ENCODE assay signal across 8 cellular contexts in the genomic region with DNA sequence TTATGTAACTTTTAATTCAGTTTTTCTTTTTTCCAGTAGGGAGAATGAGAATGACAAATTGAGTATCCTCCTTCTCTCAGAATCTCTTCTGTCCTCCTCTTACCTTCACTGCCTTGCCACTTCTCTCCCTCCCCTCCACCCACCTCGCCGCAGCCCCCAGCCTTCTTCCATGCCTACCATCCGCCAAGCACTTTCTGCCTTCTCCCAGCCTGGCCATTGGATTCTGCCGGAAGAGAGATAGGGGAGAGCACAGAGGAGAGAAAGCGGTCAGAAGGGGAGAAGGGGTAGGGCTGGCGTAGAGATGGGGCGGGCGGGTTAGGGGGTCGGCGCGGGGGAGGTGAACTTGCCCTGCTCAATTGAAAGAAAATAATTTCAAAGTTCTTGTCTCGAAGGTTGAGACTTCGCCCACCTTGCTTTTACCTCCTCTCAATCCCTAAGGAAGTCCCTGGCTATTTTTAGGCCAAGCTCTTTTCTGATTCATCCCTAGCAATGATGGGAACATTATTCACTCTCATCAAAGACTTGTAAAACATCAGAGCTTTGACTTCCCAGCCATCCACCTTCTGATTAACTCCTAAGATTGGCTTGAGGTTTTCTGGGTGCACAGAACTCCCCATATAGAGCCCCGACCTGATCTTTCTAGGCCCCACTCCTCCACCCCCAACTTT. TPM values are rescaled to one million over a fixed set of nuclear protein-coding genes. Genes with fewer than 3 reads are reported as not detected.
DNase-seq lines count a peak whose midpoint lies in the region; ATAC-seq, FAIRE-seq and TF ChIP-seq lines count a peak whose summit lies in the region.

No MANE protein-coding gene starts in this region.

- peak overlapping the region; percentile 45 for H3K4me3 ChIP-seq in K562
- H3K4me3 ChIP-seq in lower leg skin (ENCODE audit: low read depth, poor library complexity, severe bottlenecking): peak overlapping the region; percentile 28
- peak overlapping the region; percentile 23 to 60 (median 50) for H3K4me3 ChIP-seq in upper lobe of left lung

- 18% methylated on average over 1 of the region's 14 CpGs for WGBS in K562 (ENCODE audit: insufficient coverage, low coverage, missing lambda C conversion rate)
- 29 to 30% methylated on average over 14 of the region's 14 CpGs for WGBS in lower leg skin, 2 donors
- WGBS in upper lobe of left lung, 2 donors: 36 to 48% methylated on average over 14 of the region's 14 CpGs

- in situ Hi-C loops in K562 (cut with MboI): no loop called here

- no peaks in the 10 kb centered on the region for H3K9me3 ChIP-seq in K562 (replicated peaks; ENCODE audit: control insufficient read depth, insufficient read depth, low read depth, low read length)
- H3K9me3 ChIP-seq in upper lobe of left lung: no peaks in the 10 kb centered on the region

- H3K27me3 ChIP-seq in K562 (ENCODE audit: control insufficient read depth in 2 of 2, insufficient read depth in 2 of 2, low read length in 2 of 2) (no peaks in the 10 kb centered on the region), upper lobe of left lung (no peaks in the 10 kb centered on the region)

- TF ChIP-seq CTCF in 22Rv1 (IDR thresholded peaks at IDR 0.05) (no peak), K562 (IDR thresholded peaks at IDR 0.05 in 2 of 3, conservative IDR thresholded peaks at IDR 0.05 in 1 of 3; ENCODE audit: insufficient read depth in 2 of 3, low read depth in 1 of 3, low read length in 3 of 3) (no peak), lower leg skin (IDR thresholded peaks at IDR 0.05) (no peak), upper lobe of left lung (IDR thresholded peaks at IDR 0.05) (no peak)

- no peaks in the 10 kb centered on the region for H3K9me1 ChIP-seq in K562 (ENCODE audit: control insufficient read depth, insufficient read depth, low read length)

- H4K20me1 ChIP-seq in K562 (replicated peaks; ENCODE audit: control insufficient read depth, insufficient read depth, low read length): no peaks in the 10 kb centered on the region

- peak overlapping the region; percentile 73 for H3K4me2 ChIP-seq in K562 (ENCODE audit: insufficient read depth, low read length)

- DNase-seq in HT-29 (ENCODE audit: low spot score) (peak; percentile 32), K562 (ENCODE audit: extremely low read depth in 1 of 4, low spot score in 3 of 4) (peak in 2 of 4 experiments; percentile 8), lower leg skin (ENCODE audit: low spot score in 2 of 2) (no peak), upper lobe of left lung (no peak), activated gamma-delta T cell (lab: John Stamatoyannopoulos, UW) (no peak), NOMO-1 treated with DMSO at 0.1 percent for 48 hours (lab: John Stamatoyannopoulos, UW; ENCODE audit: unreplicated experiment) (no peak), DMS153 treated with DMSO at 0.1 percent for 48 hours (lab: John Stamatoyannopoulos, UW; ENCODE audit: unreplicated experiment) (no peak)

- no peaks in the 10 kb centered on the region for H3K79me2 ChIP-seq in K562 (ENCODE audit: control insufficient read depth, insufficient read depth, low read length)

- H2AFZ ChIP-seq in K562 (ENCODE audit: low read depth, low read length): peak overlapping the region; percentile 96

- TF ChIP-seq POLR2A in K562 (conservative IDR thresholded peaks at IDR 0.05) (no peak), lower leg skin (IDR thresholded peaks at IDR 0.05) (no peak), upper lobe of left lung (IDR thresholded peaks at IDR 0.05) (no peak)

- TF ChIP-seq EP300 in K562 (IDR thresholded peaks at IDR 0.05; ENCODE audit: low read length) (no peak), upper lobe of left lung (IDR thresholded peaks at IDR 0.05) (no peak)

- FAIRE-seq in K562 (lab: Jason Lieb, UNC): no peak

- ATAC-seq in K562 (peak; percentile 19; the same call in 2 of the 3 replicates), upper lobe of left lung (ENCODE audit: low FRiP score in 2 of 2) (peak in 1 of 2 donors; percentile 20)

- H3K9ac ChIP-seq in K562 (ENCODE audit: insufficient read depth in 1 of 2, low read depth in 2 of 2, low read length in 2 of 2): peak overlapping the region; percentile 69 to 93

- intact Hi-C loops in K562 (cut with micrococcal nuclease): no loop called here
- intact Hi-C loops in lower leg skin (cut with DNase I; ENCODE audit: low total_unique reads): no loop called here

- no peaks in the 10 kb centered on the region for H3K36me3 ChIP-seq in K562 (ENCODE audit: control insufficient read depth, insufficient read depth, low read length)
- H3K36me3 ChIP-seq in upper lobe of left lung: no peaks in the 10 kb centered on the region

- H3K27ac ChIP-seq in 22Rv1: peak overlapping the region; percentile 56
- peak overlapping the region; percentile 65; the same call in 2 of the 3 replicates for H3K27ac ChIP-seq in K562 (ENCODE audit: extremely low read depth, low read depth, low read length)
- H3K27ac ChIP-seq in upper lobe of left lung: peak overlapping the region; percentile 68 to 83 (median 76)

- CTCF ChIA-PET in K562 (lab: Yijun Ruan, JAX; ENCODE audit: low intra/inter-chr PET ratio): no interaction called here

- H3K4me1 ChIP-seq in K562 (replicated peaks in 1 of 2; ENCODE audit: control insufficient read depth in 2 of 2, insufficient read depth in 2 of 2, low read length in 2 of 2) (peaks cover 5 to 13% of the 10 kb centered on the region in 2 experiments; a peak in 4 of 5 replicates), upper lobe of left lung (peaks cover 8 to 30% (median 17%) of the 10 kb centered on the region in 4 donors)

- BruUV-seq in K562 (replicated peaks; lab: Mats Ljungman, UMichigan): no TSS peak

- POLR2A ChIA-PET in K562 (lab: Yijun Ruan, JAX): interaction anchor here (0.7 kb wide), 1 partner anchor 168 kb away, joined by 3 read pairs; no protein-coding TSS in a partner anchor

- no peak for TF ChIP-seq RAD21 in K562 (CRISPR knock-in tag; conservative IDR thresholded peaks at IDR 0.05 in 1 of 2, IDR thresholded peaks at IDR 0.05 in 1 of 2)

RNA-seq across cellular contexts. Expression of gene C3orf52, which starts 0.8 kb away (rescaled TPM):
- 14.5 and 17.5 TPM in 2 replicates for total RNA-seq in HT-29 (2014; rRNA removed; shearing (Covaris generic))
- 4.7 and 8.2 TPM in 2 replicates for total RNA-seq in K562 (2011; cell fraction: chromatin; rRNA removed; ENCODE audit: low replicate concordance)
- total RNA-seq in K562 (2011; cell fraction: nucleolus; rRNA removed): 2.6 and 3.2 TPM in 2 replicates
- total RNA-seq in K562 (2011; cell fraction: nucleoplasm; rRNA removed): 7.0 and 11.3 TPM in 2 replicates
- total RNA-seq in K562 (2014; rRNA removed): 2.8 and 3.2 TPM in 2 replicates
- 5.0 and 5.2 TPM in 2 replicates for total RNA-seq in K562 (2014; rRNA removed; fragmentation: Illumina TruSeq; extraction: Trizol)
- 3.2 and 3.6 TPM in 2 replicates for total RNA-seq in K562 (2015; rRNA removed; fragmentation: Illumina TruSeq; extraction: Trizol)
- total RNA-seq in K562 (2021): 3.4 and 4.0 TPM in 2 replicates
- 2.4 and 6.1 TPM in 2 replicates for polyA plus RNA-seq in K562 (2011; rRNA removed)
- 1.9 and 2.1 TPM in 2 replicates for polyA plus RNA-seq in K562 (2011; cell fraction: cytosol; rRNA removed)
- polyA plus RNA-seq in K562 (2011; cell fraction: nucleus; rRNA removed): 4.3 and 5.4 TPM in 2 replicates
- polyA plus RNA-seq in K562 (2012): 2.5 and 3.7 TPM in 2 replicates
- 3.3 and 3.8 TPM in 2 replicates for polyA plus RNA-seq in K562 (2014; fragmentation: Illumina TruSeq; extraction: Trizol)
- polyA plus RNA-seq in K562 (2014; fragmentation: Nextera tagmentation; extraction: Ambion mirVana): 1 to 10 TPM; 5.5 to 5.6 TPM
- polyA plus RNA-seq in K562 (2014; rRNA removed): 3.4 and 3.5 TPM in 2 replicates
- polyA minus RNA-seq in K562 (2011; rRNA and poly(A)+ RNA removed): 2.2 and 4.9 TPM in 2 replicates
- 2.3 TPM in 1 of 2 replicates, not detected in the other for polyA minus RNA-seq in K562 (2011; cell fraction: cytosol; rRNA and poly(A)+ RNA removed)
- 2.2 and 3.2 TPM in 2 replicates for polyA minus RNA-seq in K562 (2011; cell fraction: nucleus; rRNA and poly(A)+ RNA removed)
- 100 to 1,000 TPM in 1 of 4 donors, 10 to 100 TPM in 3; 57.8 to 118 (median 86.4) TPM for total RNA-seq in lower leg skin
- 10 to 100 TPM; 17.1 to 74.6 (median 28.4) TPM for total RNA-seq in upper lobe of left lung

RNA-seq across cellular contexts. Expression of gene GCSAM, which starts 46.1 kb away (rescaled TPM):
- not detected in 2 replicates for total RNA-seq in HT-29 (2014; rRNA removed; shearing (Covaris generic))
- total RNA-seq in K562 (2011; cell fraction: chromatin; rRNA removed; ENCODE audit: low replicate concordance): not detected in 2 replicates
- total RNA-seq in K562 (2011; cell fraction: nucleolus; rRNA removed): not detected in 2 replicates
- not detected in 2 replicates for total RNA-seq in K562 (2011; cell fraction: nucleoplasm; rRNA removed)
- total RNA-seq in K562 (2014; rRNA removed): not detected in 2 replicates
- not detected in 2 replicates for total RNA-seq in K562 (2014; rRNA removed; fragmentation: Illumina TruSeq; extraction: Trizol)
- not detected in 2 replicates for total RNA-seq in K562 (2015; rRNA removed; fragmentation: Illumina TruSeq; extraction: Trizol)
- 0.04 TPM in 1 of 2 replicates, not detected in the other for total RNA-seq in K562 (2021)
- polyA plus RNA-seq in K562 (2011; rRNA removed): not detected in 2 replicates
- not detected in 2 replicates for polyA plus RNA-seq in K562 (2011; cell fraction: cytosol; rRNA removed)
- polyA plus RNA-seq in K562 (2011; cell fraction: nucleus; rRNA removed): not detected in 2 replicates
- 0.17 and 0.21 TPM in 2 replicates for polyA plus RNA-seq in K562 (2012)
- not detected in 2 replicates for polyA plus RNA-seq in K562 (2014; fragmentation: Illumina TruSeq; extraction: Trizol)
- polyA plus RNA-seq in K562 (2014; fragmentation: Nextera tagmentation; extraction: Ambion mirVana): under 1 TPM in 1 of 2 experiments, not detected in 1; 0.10 TPM
- not detected in 2 replicates for polyA plus RNA-seq in K562 (2014; rRNA removed)
- polyA minus RNA-seq in K562 (2011; rRNA and poly(A)+ RNA removed): not detected in 2 replicates
- not detected in 2 replicates for polyA minus RNA-seq in K562 (2011; cell fraction: cytosol; rRNA and poly(A)+ RNA removed)
- polyA minus RNA-seq in K562 (2011; cell fraction: nucleus; rRNA and poly(A)+ RNA removed): not detected in 2 replicates
- total RNA-seq in lower leg skin: 1 to 10 TPM in 1 of 4 donors, under 1 TPM in 2, not detected in 1; 0.52 to 1.8 (median 0.91) TPM
- under 1 TPM in 4 of 6 donors, not detected in 2; 0.31 to 0.81 (median 0.52) TPM for total RNA-seq in upper lobe of left lung

RNA-seq across cellular contexts. Expression of gene TMPRSS7, which starts 52.5 kb away (rescaled TPM):
- total RNA-seq in HT-29 (2014; rRNA removed; shearing (Covaris generic)): 0.03 TPM in 1 of 2 replicates, not detected in the other
- total RNA-seq in K562 (2011; cell fraction: chromatin; rRNA removed; ENCODE audit: low replicate concordance): not detected in 2 replicates
- not detected in 2 replicates for total RNA-seq in K562 (2011; cell fraction: nucleolus; rRNA removed)
- total RNA-seq in K562 (2011; cell fraction: nucleoplasm; rRNA removed): not detected in 2 replicates
- not detected in 2 replicates for total RNA-seq in K562 (2014; rRNA removed)
- total RNA-seq in K562 (2014; rRNA removed; fragmentation: Illumina TruSeq; extraction: Trizol): not detected in 2 replicates
- not detected in 2 replicates for total RNA-seq in K562 (2015; rRNA removed; fragmentation: Illumina TruSeq; extraction: Trizol)
- total RNA-seq in K562 (2021): not detected in 2 replicates
- not detected in 2 replicates for polyA plus RNA-seq in K562 (2011; rRNA removed)
- polyA plus RNA-seq in K562 (2011; cell fraction: cytosol; rRNA removed): not detected in 2 replicates
- not detected in 2 replicates for polyA plus RNA-seq in K562 (2011; cell fraction: nucleus; rRNA removed)
- not detected in 2 replicates for polyA plus RNA-seq in K562 (2012)
- polyA plus RNA-seq in K562 (2014; fragmentation: Illumina TruSeq; extraction: Trizol): not detected in 2 replicates
- polyA plus RNA-seq in K562 (2014; fragmentation: Nextera tagmentation; extraction: Ambion mirVana): not detected
- polyA plus RNA-seq in K562 (2014; rRNA removed): not detected in 2 replicates
- not detected in 2 replicates for polyA minus RNA-seq in K562 (2011; rRNA and poly(A)+ RNA removed)
- polyA minus RNA-seq in K562 (2011; cell fraction: cytosol; rRNA and poly(A)+ RNA removed): not detected in 2 replicates
- polyA minus RNA-seq in K562 (2011; cell fraction: nucleus; rRNA and poly(A)+ RNA removed): not detected in 2 replicates
- total RNA-seq in lower leg skin: under 1 TPM in 3 of 4 donors, not detected in 1; 0.23 to 0.34 (median 0.29) TPM
- total RNA-seq in upper lobe of left lung: under 1 TPM in 3 of 6 donors, not detected in 3; 0.15 to 0.39 (median 0.29) TPM
